ENCODE assay signal across 27 cellular contexts in the genomic region with DNA sequence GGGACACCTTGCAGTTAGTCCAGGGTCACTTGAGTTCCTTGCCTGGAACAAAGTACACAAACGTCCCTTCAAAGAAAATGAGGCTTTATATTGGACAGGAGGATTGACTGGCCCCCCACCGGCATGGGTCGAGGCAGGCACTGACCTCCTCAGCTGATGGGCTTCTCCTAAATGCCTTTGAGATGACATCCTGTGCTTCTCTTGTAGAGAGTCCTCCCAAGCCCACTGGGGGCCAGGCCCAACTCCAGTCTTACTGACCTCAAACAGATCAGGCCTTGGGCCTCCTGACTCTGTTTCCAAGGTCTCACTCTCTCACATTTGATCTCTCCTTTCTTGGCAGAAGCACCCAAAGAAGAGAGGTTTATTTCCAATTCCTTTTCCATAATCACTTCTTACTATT.
"Had no signal": no experiment of that assay in that cellular context is flagged by ENCODE, and none has a peak within 500 bp of the region (broad histone marks: within the 10 kb centered on the region; RNA-seq: fewer than 3 reads in every experiment).

No MANE protein-coding gene starts in this region.

- H2AFZ ChIP-seq: parathyroid adenoma had no signal

- H3K9me3 Mint-ChIP-seq: natural killer cell; nephron; stimulated activated effector memory CD8-positive, alpha-beta T cell treated with anti-CD3 and anti-CD28 coated beads, Interleukin-12 subunit alpha, Interleukin-12 subunit beta, amount 100 ng/mL, for 72 hours; stimulated activated naive B cell treated with anti-CD40 and anti-IgM and Interleukin-4, amounts not matched to agents 10 μg/mL and 1 μg/mL and 100 μg/mL, for 72 hours; stimulated activated naive CD8-positive, alpha-beta T cell treated with anti-CD3 and anti-CD28 coated beads, Interleukin-15, Interleukin-2, amounts not matched to agents 100 ng/mL and 50 ng/mL, for 24 hours had no signal

- H3K27ac ChIP-seq: ovary, parathyroid adenoma, psoas muscle, right lobe of liver, sigmoid colon, stomach, thoracic aorta, thyroid gland, tibial nerve, upper lobe of left lung, vagina had no signal

- H3K4me1 Mint-ChIP-seq: naive thymus-derived CD4-positive, alpha-beta T cell; natural killer cell; stimulated activated effector memory CD8-positive, alpha-beta T cell treated with anti-CD3 and anti-CD28 coated beads, Interleukin-12 subunit alpha, Interleukin-12 subunit beta, amount 100 ng/mL, for 72 hours; stimulated activated naive B cell treated with anti-CD40 and anti-IgM and Interleukin-4, amounts not matched to agents 10 μg/mL and 1 μg/mL and 100 μg/mL, for 72 hours had no signal

- H3K4me1 ChIP-seq: parathyroid adenoma, psoas muscle, right lobe of liver, sigmoid colon, stomach, thyroid gland, upper lobe of left lung had no signal

- H3K36me3 ChIP-seq: ovary, right lobe of liver, sigmoid colon, stomach, thoracic aorta, thyroid gland, tibial nerve, upper lobe of left lung, vagina had no signal

- ATAC-seq: naive thymus-derived CD4-positive, alpha-beta T cell; natural killer cell; psoas muscle; right cardiac atrium; right lobe of liver; stimulated activated effector memory CD8-positive, alpha-beta T cell treated with anti-CD3 and anti-CD28 coated beads, Interleukin-12 subunit alpha, Interleukin-12 subunit beta, amount 100 ng/mL, for 72 hours; stimulated activated naive B cell treated with anti-CD40 and anti-IgM and Interleukin-4, amounts not matched to agents 10 μg/mL and 1 μg/mL and 100 μg/mL, for 72 hours had no signal

- H3K4me3 ChIP-seq: ovary, psoas muscle, right lobe of liver, sigmoid colon, stomach, thoracic aorta, thyroid gland, tibial nerve, upper lobe of left lung, vagina had no signal

- H3K9ac ChIP-seq: parathyroid adenoma had no signal

- H3K27ac Mint-ChIP-seq: naive thymus-derived CD4-positive, alpha-beta T cell; natural killer cell; nephron; progenitor cell of endocrine pancreas; stimulated activated effector memory CD8-positive, alpha-beta T cell treated with anti-CD3 and anti-CD28 coated beads, Interleukin-12 subunit alpha, Interleukin-12 subunit beta, amount 100 ng/mL, for 72 hours; stimulated activated naive B cell treated with anti-CD40 and anti-IgM and Interleukin-4, amounts not matched to agents 10 μg/mL and 1 μg/mL and 100 μg/mL, for 72 hours; stimulated activated naive CD8-positive, alpha-beta T cell treated with anti-CD3 and anti-CD28 coated beads, Interleukin-15, Interleukin-2, amounts not matched to agents 100 ng/mL and 50 ng/mL, for 24 hours had no signal

- H3K79me2 ChIP-seq: parathyroid adenoma had no signal

- H3K36me3 Mint-ChIP-seq: naive thymus-derived CD4-positive, alpha-beta T cell; natural killer cell; stimulated activated effector memory CD8-positive, alpha-beta T cell treated with anti-CD3 and anti-CD28 coated beads, Interleukin-12 subunit alpha, Interleukin-12 subunit beta, amount 100 ng/mL, for 72 hours; stimulated activated naive B cell treated with anti-CD40 and anti-IgM and Interleukin-4, amounts not matched to agents 10 μg/mL and 1 μg/mL and 100 μg/mL, for 72 hours had no signal

- DNase-seq: naive thymus-derived CD4-positive, alpha-beta T cell; natural killer cell; occipital lobe; ovary; psoas muscle; right cardiac atrium; right lobe of liver; sigmoid colon; small intestine; stimulated activated CD4-positive, alpha-beta T cell treated with anti-CD3 and anti-CD28 coated beads, Interleukin-15, amount 100 ng/mL, for 24 hours; stimulated activated CD4-positive, alpha-beta T cell treated with anti-CD3 and anti-CD28 coated beads, Interleukin-2, amount 100 ng/mL, for 24 hours; stimulated activated CD4-positive, alpha-beta T cell treated with anti-CD3 and anti-CD28 coated beads, Interleukin-2, amount 100 ng/mL, for 48 hours; stimulated activated CD4-positive, alpha-beta T cell treated with anti-CD3 and anti-CD28 coated beads, Interleukin-4, amount 100 ng/mL, for 24 hours; stimulated activated naive B cell treated with anti-CD40 and anti-IgM and Interleukin-4, amounts not matched to agents 10 μg/mL and 1 μg/mL and 100 μg/mL, for 72 hours; stimulated activated naive CD4-positive, alpha-beta T cell treated with Interleukin-2 at 50 U/mL for 16 hours; stomach; thyroid gland; trophoblast cell; upper lobe of left lung had no signal

- H3K27me3 ChIP-seq: ovary, right lobe of liver, sigmoid colon, stomach, thyroid gland, tibial nerve, upper lobe of left lung, vagina had no signal

- H3K27me3 Mint-ChIP-seq: stimulated activated naive CD8-positive, alpha-beta T cell treated with anti-CD3 and anti-CD28 coated beads, Interleukin-15, Interleukin-2, amounts not matched to agents 100 ng/mL and 50 ng/mL, for 24 hours had no signal

- H3K9me3 ChIP-seq: ovary, psoas muscle, right lobe of liver, sigmoid colon, stomach, thoracic aorta, thyroid gland, tibial nerve, upper lobe of left lung, vagina had no signal

- H3K4me3 Mint-ChIP-seq: naive thymus-derived CD4-positive, alpha-beta T cell; natural killer cell; nephron; stimulated activated effector memory CD8-positive, alpha-beta T cell treated with anti-CD3 and anti-CD28 coated beads, Interleukin-12 subunit alpha, Interleukin-12 subunit beta, amount 100 ng/mL, for 72 hours; stimulated activated naive B cell treated with anti-CD40 and anti-IgM and Interleukin-4, amounts not matched to agents 10 μg/mL and 1 μg/mL and 100 μg/mL, for 72 hours; stimulated activated naive CD8-positive, alpha-beta T cell treated with anti-CD3 and anti-CD28 coated beads, Interleukin-15, Interleukin-2, amounts not matched to agents 100 ng/mL and 50 ng/mL, for 24 hours had no signal
